In the genomic region with DNA sequence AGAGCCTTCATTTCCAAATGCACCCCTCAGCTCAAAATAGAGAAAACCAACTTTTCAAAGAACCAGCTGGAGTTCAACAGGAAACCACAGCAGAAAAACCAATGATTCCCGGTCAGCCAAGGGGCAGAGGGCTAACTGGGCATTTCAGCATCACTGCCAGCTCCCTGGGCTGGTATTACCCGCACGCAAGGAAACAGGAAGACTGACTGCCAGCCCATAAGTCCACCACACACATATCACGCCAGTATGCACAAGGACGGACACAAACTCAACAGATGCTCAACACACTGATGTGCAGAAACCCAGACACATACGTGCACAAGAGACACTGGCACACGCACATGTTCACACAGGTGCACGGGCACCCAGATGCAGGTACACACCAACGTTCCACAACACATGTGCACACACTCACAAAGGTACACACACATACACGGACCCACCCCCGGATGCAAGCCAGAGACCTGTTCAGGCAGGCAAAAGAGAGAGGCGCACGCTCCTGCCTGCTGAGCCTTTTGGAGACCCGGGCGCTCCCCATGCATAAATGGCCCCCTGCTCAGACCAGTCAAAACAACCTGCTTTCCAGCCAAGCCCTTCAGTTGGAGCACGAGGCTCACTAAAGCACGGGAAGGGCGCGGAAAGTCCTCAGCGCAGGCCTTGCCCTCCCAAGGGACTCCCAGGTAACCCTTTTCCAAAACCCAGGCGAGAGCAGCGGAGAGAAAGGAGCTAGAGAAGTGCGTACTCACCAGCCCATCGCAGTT, we compare ENCODE assay signal across 9 cellular contexts. TPM values are rescaled to one million over a fixed set of nuclear protein-coding genes. Genes with fewer than 3 reads are reported as not detected.
A peak's percentile ranks its signal among the peaks of the same experiment; 100 is the strongest.
DNase-seq lines count a peak whose midpoint lies in the region; ATAC-seq and TF ChIP-seq lines count a peak whose summit lies in the region.
"Had no signal": no experiment of that assay in that cellular context is flagged by ENCODE, and none has a peak within 500 bp of the region (broad histone marks: within the 10 kb centered on the region; RNA-seq: fewer than 3 reads in every experiment).

No MANE protein-coding gene starts in this region.

- H3K9me3 ChIP-seq in lower lobe of right lung (no peaks in the 10 kb centered on the region), thoracic aorta (no peaks in the 10 kb centered on the region)
- H3K9me3 ChIP-seq: SJCRH30 had no signal

- H3K4me3 ChIP-seq in coronary artery (peak overlapping the region; percentile 80), lower lobe of right lung (peak overlapping the region; percentile 61), thoracic aorta (peak overlapping the region; percentile 92)
- H3K4me3 ChIP-seq: SJCRH30 had no signal

- no peak for TF ChIP-seq CTCF in coronary artery (IDR thresholded peaks at IDR 0.05)
- no peak for TF ChIP-seq CTCF in lower lobe of right lung (IDR thresholded peaks at IDR 0.05)
- no peak for TF ChIP-seq CTCF in thoracic aorta (IDR thresholded peaks at IDR 0.05)

- intact Hi-C loops in lower lobe of right lung (cut with DNase I): no loop called here

- ATAC-seq in activated T-cell treated with anti-CD3 and anti-CD28 coated beads, Interleukin-2, amount 50 U/mL, for 4 hours: no peak
- ATAC-seq in lower lobe of right lung (no peak), thoracic aorta (ENCODE audit: insufficient number of reproducible peaks, low FRiP score, low read depth) (no peak)

- no peaks in the 10 kb centered on the region for H3K36me3 Mint-ChIP-seq in activated T-cell treated with anti-CD3 and anti-CD28 coated beads, Interleukin-2, amount 50 U/mL, for 4 hours (ENCODE audit: insufficient read depth)
- no peaks in the 10 kb centered on the region for H3K36me3 Mint-ChIP-seq in activated T-cell treated with anti-CD3 and anti-CD28 coated beads, Interleukin-2, amount 50 U/mL, for 24 hours (ENCODE audit: low read depth)

- H3K36me3 ChIP-seq in lower lobe of right lung: no peaks in the 10 kb centered on the region
- H3K36me3 ChIP-seq in thoracic aorta: no peaks in the 10 kb centered on the region
- H3K36me3 ChIP-seq: SJCRH30 had no signal

- H3K9me3 Mint-ChIP-seq in activated T-cell treated with anti-CD3 and anti-CD28 coated beads, Interleukin-2, amount 50 U/mL, for 4 hours: no peaks in the 10 kb centered on the region
- H3K9me3 Mint-ChIP-seq in activated T-cell treated with anti-CD3 and anti-CD28 coated beads, Interleukin-2, amount 50 U/mL, for 24 hours: no peaks in the 10 kb centered on the region

- H3K27ac Mint-ChIP-seq in activated T-cell treated with anti-CD3 and anti-CD28 coated beads, Interleukin-2, amount 50 U/mL, for 24 hours: no peak overlapping the region

- peaks cover 9% of the 10 kb centered on the region for H3K4me1 Mint-ChIP-seq in activated T-cell treated with anti-CD3 and anti-CD28 coated beads, Interleukin-2, amount 50 U/mL, for 4 hours (ENCODE audit: low read depth)
- peaks cover 7% of the 10 kb centered on the region for H3K4me1 Mint-ChIP-seq in activated T-cell treated with anti-CD3 and anti-CD28 coated beads, Interleukin-2, amount 50 U/mL, for 24 hours (ENCODE audit: low read depth)

- peaks cover 8% of the 10 kb centered on the region for H3K4me1 ChIP-seq in lower lobe of right lung
- peaks cover 6 to 23% of the 10 kb centered on the region in 2 donors for H3K4me1 ChIP-seq in thoracic aorta (ENCODE audit: control insufficient read depth in 1 of 2, low read depth in 2 of 2)
- H3K4me1 ChIP-seq: SJCRH30 had no signal

- peak overlapping the region; percentile 16 for H3K4me3 Mint-ChIP-seq in activated T-cell treated with anti-CD3 and anti-CD28 coated beads, Interleukin-2, amount 50 U/mL, for 4 hours
- no peak overlapping the region for H3K4me3 Mint-ChIP-seq in activated T-cell treated with anti-CD3 and anti-CD28 coated beads, Interleukin-2, amount 50 U/mL, for 24 hours

- H3K27ac ChIP-seq in coronary artery (peak overlapping the region in 1 of 2 donors; percentile 85), lower lobe of right lung (no peak overlapping the region), thoracic aorta (no peak overlapping the region), substantia nigra (ENCODE audit: low read depth, low read length, poor library complexity, severe bottlenecking) (no peak overlapping the region)
- H3K27ac ChIP-seq: SJCRH30 had no signal

- no peak for DNase-seq in activated T-cell treated with anti-CD3 and anti-CD28 coated beads, Interleukin-2, amount 50 U/mL, for 4 hours
- DNase-seq in activated T-cell treated with anti-CD3 and anti-CD28 coated beads, Interleukin-2, amount 50 U/mL, for 24 hours: no peak
- DNase-seq in coronary artery (ENCODE audit: low spot score): no peak
- DNase-seq in lower lobe of right lung: peak; percentile 35
- no peak for DNase-seq in thoracic aorta (ENCODE audit: low spot score)
- no peak for DNase-seq in DMS53 (lab: John Stamatoyannopoulos, UW)
- no peak for DNase-seq in ecto neural progenitor cell (ENCODE audit: low spot score)
- DNase-seq in substantia nigra (lab: John Stamatoyannopoulos, UW): no peak
- DNase-seq: SJCRH30 had no signal

- H3K27me3 ChIP-seq in lower lobe of right lung (ENCODE audit: low read depth) (peaks cover 43% of the 10 kb centered on the region), thoracic aorta (replicated peaks; ENCODE audit: insufficient read depth) (no peaks in the 10 kb centered on the region)
- H3K27me3 ChIP-seq: SJCRH30 had no signal

- peaks cover 49% of the 10 kb centered on the region for H3K27me3 Mint-ChIP-seq in activated T-cell treated with anti-CD3 and anti-CD28 coated beads, Interleukin-2, amount 50 U/mL, for 4 hours (ENCODE audit: low read depth)
- H3K27me3 Mint-ChIP-seq in activated T-cell treated with anti-CD3 and anti-CD28 coated beads, Interleukin-2, amount 50 U/mL, for 24 hours: peaks cover 63% of the 10 kb centered on the region

RNA-seq across cellular contexts. Expression of gene ADAMTS2, which starts 2.1 kb away (rescaled TPM):
- total RNA-seq in activated T-cell treated with anti-CD3 and anti-CD28 coated beads, Interleukin-2, amount 50 U/mL, for 4 hours: under 1 TPM; 0.05 to 0.41 (median 0.13) TPM
- total RNA-seq in lower lobe of right lung (13.0 TPM), thoracic aorta (10 to 100 TPM; 34.4 to 60.7 TPM)
- total RNA-seq: SJCRH30 had no signal
